8 cellular contexts compared by ENCODE assay signal in the genomic region with DNA sequence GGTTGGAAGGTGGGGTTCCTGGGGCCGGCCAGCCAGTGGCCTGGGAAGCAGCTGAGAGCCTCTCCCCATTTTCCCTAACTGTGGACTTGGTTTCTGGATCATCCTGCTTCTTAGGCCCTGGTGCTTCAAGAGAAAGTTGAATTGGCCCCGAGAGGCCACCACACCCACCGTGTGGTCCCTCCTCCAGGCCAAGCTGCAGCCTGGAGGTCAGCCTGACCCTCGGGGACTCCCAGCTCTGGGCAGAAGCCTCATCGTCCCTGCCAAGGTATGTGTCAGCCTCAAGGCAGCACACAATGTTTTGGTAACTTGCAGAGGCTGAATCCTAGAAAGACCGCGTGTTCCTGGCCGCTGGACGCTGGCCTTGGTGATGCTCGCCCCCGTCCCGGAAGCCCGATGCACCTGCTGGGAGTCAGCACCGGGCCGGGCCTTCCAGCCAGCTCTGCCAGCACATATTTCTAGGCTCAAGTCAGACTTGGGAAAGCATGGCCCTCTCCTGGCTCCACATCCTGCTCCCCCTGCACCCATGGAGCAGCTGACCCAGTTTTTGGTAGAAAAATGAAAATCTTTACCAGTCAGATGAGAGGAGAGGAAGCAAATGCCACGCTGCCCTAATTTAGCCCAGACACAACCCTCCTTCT.
DNase-seq lines count a peak whose midpoint lies in the region; ATAC-seq, FAIRE-seq and TF ChIP-seq lines count a peak whose summit lies in the region.

No MANE protein-coding gene starts in this region.

- peaks cover 5 to 10% of the 10 kb centered on the region in 2 donors for H3K27me3 Mint-ChIP-seq in stimulated activated naive B cell treated with anti-CD40 and anti-IgM and Interleukin-4, amounts not matched to agents 10 μg/mL and 1 μg/mL and 100 μg/mL, for 72 hours

- H3K9me3 ChIP-seq in adipocyte (ENCODE audit: control insufficient read depth, low read length) (no peaks in the 10 kb centered on the region), hepatocyte (ENCODE audit: low read depth) (no peaks in the 10 kb centered on the region)

- no peak for TF ChIP-seq CTCF in hepatocyte (IDR thresholded peaks at IDR 0.05; ENCODE audit: poor library complexity)

- peak overlapping the region in 1 of 2 donors; percentile 78 for H3K4me3 Mint-ChIP-seq in stimulated activated naive B cell treated with anti-CD40 and anti-IgM and Interleukin-4, amounts not matched to agents 10 μg/mL and 1 μg/mL and 100 μg/mL, for 72 hours

- H3K4me3 ChIP-seq in H7 (ENCODE audit: insufficient read depth, low read depth, low read length) (no peak overlapping the region), adipocyte (ENCODE audit: low read length) (peak overlapping the region; percentile 66), hepatocyte (no peak overlapping the region)

- H3K79me2 ChIP-seq in hepatocyte: no peaks in the 10 kb centered on the region

- H3K4me1 Mint-ChIP-seq in stimulated activated naive B cell treated with anti-CD40 and anti-IgM and Interleukin-4, amounts not matched to agents 10 μg/mL and 1 μg/mL and 100 μg/mL, for 72 hours: peaks cover 30 to 45% of the 10 kb centered on the region in 2 donors

- peak overlapping the region; percentile 68 for H3K27ac ChIP-seq in hepatocyte

- WGBS in hepatocyte (ENCODE audit: low lambda C conversion rate, missing lambda C conversion rate): 83% methylated on average over 16 of the region's 16 CpGs

- H3K4me2 ChIP-seq in hepatocyte: peak overlapping the region; percentile 48

- ATAC-seq in stimulated activated naive B cell treated with anti-CD40 and anti-IgM and Interleukin-4, amounts not matched to agents 10 μg/mL and 1 μg/mL and 100 μg/mL, for 72 hours (replicated peaks): no peak
- ATAC-seq in HG03520 (IDR thresholded peaks at IDR 0.05; ENCODE audit: unreplicated experiment): no peak

- DNase-seq in H7: peak; percentile 60
- DNase-seq in adipocyte (ENCODE audit: low read depth): peak; percentile 65
- DNase-seq in hepatocyte (ENCODE audit: low spot score): no peak
- DNase-seq in stimulated activated naive B cell treated with anti-CD40 and anti-IgM and Interleukin-4, amounts not matched to agents 10 μg/mL and 1 μg/mL and 100 μg/mL, for 72 hours: no peak
- DNase-seq in GM19239 (ENCODE audit: insufficient read length, low spot score): no peak
- DNase-seq in NCI-H187 treated with DMSO at 0.1 percent for 48 hours (lab: John Stamatoyannopoulos, UW): no peak
- DNase-seq in dermis blood vessel endothelial cell: no peak

- peak overlapping the region; percentile 82 for H3K9ac ChIP-seq in adipocyte (ENCODE audit: low read length)

- H3K9me3 Mint-ChIP-seq in stimulated activated naive B cell treated with anti-CD40 and anti-IgM and Interleukin-4, amounts not matched to agents 10 μg/mL and 1 μg/mL and 100 μg/mL, for 72 hours: no peaks in the 10 kb centered on the region

- peak overlapping the region; percentile 89 for H3K27ac Mint-ChIP-seq in stimulated activated naive B cell treated with anti-CD40 and anti-IgM and Interleukin-4, amounts not matched to agents 10 μg/mL and 1 μg/mL and 100 μg/mL, for 72 hours

- no peaks in the 10 kb centered on the region for H3K9me2 ChIP-seq in hepatocyte (replicated peaks; ENCODE audit: insufficient read depth)

- no peaks in the 10 kb centered on the region for H3K36me3 Mint-ChIP-seq in stimulated activated naive B cell treated with anti-CD40 and anti-IgM and Interleukin-4, amounts not matched to agents 10 μg/mL and 1 μg/mL and 100 μg/mL, for 72 hours

- H2AFZ ChIP-seq in hepatocyte: no peak overlapping the region

- H4K20me1 ChIP-seq in hepatocyte (ENCODE audit: insufficient read depth, poor library complexity, severe bottlenecking): no peaks in the 10 kb centered on the region

- H3K36me3 ChIP-seq in H7 (replicated peaks; ENCODE audit: control insufficient read depth, insufficient read depth, low read length): no peaks in the 10 kb centered on the region
- H3K36me3 ChIP-seq in adipocyte (ENCODE audit: control insufficient read depth, insufficient read depth, low read length, severe bottlenecking): no peaks in the 10 kb centered on the region
- H3K36me3 ChIP-seq in hepatocyte (replicated peaks; ENCODE audit: insufficient read depth, low read depth): no peaks in the 10 kb centered on the region

- peaks cover 41% of the 10 kb centered on the region for H3K4me1 ChIP-seq in adipocyte (ENCODE audit: control insufficient read depth, insufficient read depth, low read length)
- peaks cover 22% of the 10 kb centered on the region for H3K4me1 ChIP-seq in hepatocyte (ENCODE audit: insufficient read depth)

- H3K27me3 ChIP-seq in H7 (ENCODE audit: control insufficient read depth, insufficient read depth, low read length): no peaks in the 10 kb centered on the region
- no peaks in the 10 kb centered on the region for H3K27me3 ChIP-seq in adipocyte (replicated peaks; ENCODE audit: control insufficient read depth, insufficient read depth, low read length)
- H3K27me3 ChIP-seq in hepatocyte: no peaks in the 10 kb centered on the region

- no peak for FAIRE-seq in GM19239 (lab: Jason Lieb, UNC)

Comparison
In these comparisons a context has a peak if more than half of its experiments do, and no peak if none do; other contexts are left out.
1. DNase-seq: peak in H7 (single experiment) and adipocyte (single experiment); none in hepatocyte (single experiment), stimulated activated naive B cell treated with anti-CD40 and anti-IgM and Interleukin-4, amounts not matched to agents 10 μg/mL and 1 μg/mL and 100 μg/mL, for 72 hours (single experiment), GM19239 (single experiment), NCI-H187 treated with DMSO at 0.1 percent for 48 hours (single experiment) and dermis blood vessel endothelial cell (single experiment).